Comparison of ENCODE assay signal across 2 cellular contexts in genomic region chr2:188204830-188205229, GRCh38.
A peak's percentile ranks its signal among the peaks of the same experiment; 100 is the strongest.
TF ChIP-seq lines count a peak whose summit lies in the region.

No MANE protein-coding gene starts in this region.

TF ChIP-seq in H1, 55 proteins besides CTCF, POLR2A, EP300 and RAD21 (continued from another document):
- TF ChIP-seq CTBP2 (IDR thresholded peaks at IDR 0.05; ENCODE audit: borderline replicate concordance, insufficient read depth, insufficient read length, low read length) (no peak), BACH1 (IDR thresholded peaks at IDR 0.05; ENCODE audit: low read length) (no peak)

TF ChIP-seq in neural cell, 6 proteins besides CTCF, POLR2A, EP300 and RAD21 (continued from another document):
- no peak for TF ChIP-seq REST (IDR thresholded peaks at IDR 0.05; ENCODE audit: borderline replicate concordance)
- TF ChIP-seq POLR2AphosphoS5 (IDR thresholded peaks at IDR 0.05): peak; percentile 39
- no peak for TF ChIP-seq MXI1 (conservative IDR thresholded peaks at IDR 0.05; ENCODE audit: poor library complexity, severe bottlenecking)
